8 cellular contexts compared by ENCODE assay signal in the genomic region with DNA sequence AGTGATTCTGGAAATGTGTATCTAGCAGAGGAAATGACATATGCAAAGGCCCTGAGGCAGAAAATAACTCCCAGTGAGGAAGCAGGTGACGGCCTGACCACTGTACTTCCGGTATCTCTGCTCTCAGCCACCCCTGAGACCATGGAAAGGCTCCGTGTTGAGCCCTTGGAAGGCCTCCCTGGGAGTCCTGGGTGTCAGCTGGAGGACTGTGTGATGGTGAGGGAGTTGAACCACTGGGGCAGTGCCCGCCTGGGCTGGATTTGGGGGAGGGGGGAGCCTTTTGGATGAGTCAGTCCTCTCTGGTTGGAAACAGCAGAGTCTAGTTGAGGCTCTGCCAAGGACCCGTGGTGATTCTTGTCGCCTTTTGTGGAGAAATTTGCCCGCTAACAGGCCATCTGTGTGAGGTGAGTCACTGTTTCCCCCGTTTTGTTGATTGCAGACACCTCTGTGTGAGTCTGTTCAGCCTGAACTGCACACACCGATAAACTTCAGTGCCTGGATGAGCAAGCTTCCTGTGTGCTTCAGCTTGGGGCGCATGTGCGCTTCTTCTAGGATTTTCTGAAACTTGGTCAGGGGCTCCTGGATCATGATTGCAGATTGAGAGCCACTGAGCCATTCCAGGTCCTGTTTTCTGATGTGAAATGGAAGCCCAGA.
DNase-seq lines count a peak whose midpoint lies in the region; ATAC-seq and TF ChIP-seq lines count a peak whose summit lies in the region.

No MANE protein-coding gene starts in this region.

- no peaks in the 10 kb centered on the region for H3K27me3 ChIP-seq in OCI-LY3 (ENCODE audit: low read depth, low read length)

- no peaks in the 10 kb centered on the region for H3K36me3 ChIP-seq in OCI-LY3 (replicated peaks; ENCODE audit: low read depth, low read length)

- peaks cover 52% of the 10 kb centered on the region for H3K4me1 ChIP-seq in OCI-LY3 (ENCODE audit: low read length)

- H3K4me2 ChIP-seq in OCI-LY3 (ENCODE audit: low read length): peak overlapping the region; percentile 97

- no peaks in the 10 kb centered on the region for H3K9me3 ChIP-seq in OCI-LY3 (ENCODE audit: insufficient read depth, low read length)

- TF ChIP-seq CTCF in OCI-LY3 (IDR thresholded peaks at IDR 0.05; ENCODE audit: low read depth, low read length): no peak

- peak overlapping the region; percentile 91 for H3K27ac ChIP-seq in OCI-LY3 (ENCODE audit: low read length)

- H4K20me1 ChIP-seq in OCI-LY3 (ENCODE audit: insufficient read depth, low read length): no peaks in the 10 kb centered on the region

- intact Hi-C loops in Right ventricle myocardium inferior (cut with DNase I): no loop called here
- intact Hi-C loops in cardiac septum (cut with DNase I): no loop called here

- DNase-seq in Right ventricle myocardium inferior (ENCODE audit: missing footprints) (no peak), cardiac septum (ENCODE audit: low spot score) (no peak), fibroblast of the conjunctiva (ENCODE audit: low read depth) (peak; percentile 87), skeletal muscle cell (ENCODE audit: low read depth) (peak; percentile 93), NCI-H1105 treated with DMSO at 0.1 percent for 48 hours (lab: John Stamatoyannopoulos, UW) (no peak)
- DNase-seq in activated T-cell treated with anti-CD3 and anti-CD28 coated beads, Interleukin-2, amount 50 U/mL, for 1 hour: peak; percentile 84

- H3K4me3 ChIP-seq in OCI-LY3 (ENCODE audit: low read length) (peak overlapping the region; percentile 77), skeletal muscle cell (ENCODE audit: low read depth, low read length) (no peak overlapping the region)

- H3K79me2 ChIP-seq in OCI-LY3 (ENCODE audit: low read length): no peaks in the 10 kb centered on the region

- H3K9ac ChIP-seq in OCI-LY3 (ENCODE audit: low read length): peak overlapping the region; percentile 68

- ATAC-seq in Right ventricle myocardium inferior (peak; percentile 38), HG03045 (IDR thresholded peaks at IDR 0.05; ENCODE audit: unreplicated experiment) (peak; percentile 59)

- peak overlapping the region; percentile 17; the same call in 1 of the 2 replicates for H2AFZ ChIP-seq in OCI-LY3 (ENCODE audit: low read depth, low read length)

Comparison
In these comparisons a context has a peak if more than half of its experiments do, and no peak if none do; other contexts are left out.
1. DNase-seq: peak in activated T-cell treated with anti-CD3 and anti-CD28 coated beads, Interleukin-2, amount 50 U/mL, for 1 hour (single experiment), fibroblast of the conjunctiva (single experiment) and skeletal muscle cell (single experiment); none in Right ventricle myocardium inferior (single experiment), cardiac septum (single experiment) and NCI-H1105 treated with DMSO at 0.1 percent for 48 hours (single experiment).